Comparison of ENCODE assay signal across 19 cellular contexts in genomic region chr2:181007086-181007837, GRCh38. TPM values are rescaled to one million over a fixed set of nuclear protein-coding genes. Genes with fewer than 3 reads are reported as not detected.
DNase-seq lines count a peak whose midpoint lies in the region; ATAC-seq, FAIRE-seq and TF ChIP-seq lines count a peak whose summit lies in the region.
"Had no signal": no experiment of that assay in that cellular context is flagged by ENCODE, and none has a peak within 500 bp of the region (broad histone marks: within the 10 kb centered on the region; RNA-seq: fewer than 3 reads in every experiment).

No MANE protein-coding gene starts in this region.

- no peak overlapping the region for H2BK5ac ChIP-seq in trophoblast cell (ENCODE audit: low read depth, low read length, poor library complexity)

- no peaks in the 10 kb centered on the region for H4K20me1 ChIP-seq in HepG2 (ENCODE audit: insufficient read depth, low read length)
- 0 out of 2 replicates have a peak, but pooled peaks cover 4% of the 10 kb centered on the region for H4K20me1 ChIP-seq in K562 (replicated peaks; ENCODE audit: control insufficient read depth, insufficient read depth, low read length)

- H3K9me3 ChIP-seq in HepG2 (ENCODE audit: low read length) (no peaks in the 10 kb centered on the region), right lobe of liver (no peaks in the 10 kb centered on the region), K562 (replicated peaks; ENCODE audit: control insufficient read depth, insufficient read depth, low read depth, low read length) (no peaks in the 10 kb centered on the region), trophoblast cell (ENCODE audit: insufficient read depth, low read depth, low read length) (no peaks in the 10 kb centered on the region)
- H3K9me3 ChIP-seq: A549; BLaER1 treated with 17β-estradiol and CSF1 and Interleukin-3, amounts not matched to agents 10 nM and 100 nM; Caco-2 had no signal

- H3K23ac ChIP-seq in trophoblast cell (ENCODE audit: low read length), result no peak overlapping the region

- no peak overlapping the region for H2AK5ac ChIP-seq in trophoblast cell (ENCODE audit: low read length)

- DNase-seq in HepG2 (ENCODE audit: low spot score), result no peak
- no peak for DNase-seq in right lobe of liver
- DNase-seq in K562 (ENCODE audit: extremely low read depth in 1 of 4, low spot score in 3 of 4), result no peak
- peak; percentile 51 to 74 for DNase-seq in trophoblast cell
- DNase-seq in glomerular visceral epithelial cell (ENCODE audit: extremely low spot score), result no peak
- DNase-seq in NCI-H128 (lab: John Stamatoyannopoulos, UW; ENCODE audit: unreplicated experiment), result no peak
- DNase-seq: AML-193; Caco-2; Calu3; CD4-positive, alpha-beta T cell; CD8-positive, alpha-beta T cell; DMS79 treated with DMSO at 0.1 percent for 48 hours; GF-D8 had no signal

- H3K27ac ChIP-seq in HepG2 (ENCODE audit: extremely low read length, insufficient read depth, low read length) (no peak overlapping the region), right lobe of liver (no peak overlapping the region), K562 (ENCODE audit: extremely low read depth, low read depth, low read length) (no peak overlapping the region), trophoblast cell (ENCODE audit: low read depth, low read length) (no peak overlapping the region)
- H3K27ac ChIP-seq: A549; BLaER1 treated with 17β-estradiol and CSF1 and Interleukin-3, amounts not matched to agents 10 nM and 100 nM; C4-2B had no signal

- TF ChIP-seq RAD21 in HepG2 (CRISPR knock-in tag; IDR thresholded peaks at IDR 0.05) (no peak), K562 (CRISPR knock-in tag; conservative IDR thresholded peaks at IDR 0.05 in 1 of 2, IDR thresholded peaks at IDR 0.05 in 1 of 2) (no peak)

- no peak overlapping the region for H3K14ac ChIP-seq in trophoblast cell (ENCODE audit: low read length)

- H2AFZ ChIP-seq in HepG2 (ENCODE audit: low read length) (no peak overlapping the region), K562 (ENCODE audit: low read depth, low read length) (no peak overlapping the region), trophoblast cell (ENCODE audit: insufficient read depth, low read length, poor library complexity) (no peak overlapping the region)

- no peaks in the 10 kb centered on the region for H3K79me1 ChIP-seq in trophoblast cell (ENCODE audit: low read length)

- H3K9me1 ChIP-seq in K562 (ENCODE audit: control insufficient read depth, insufficient read depth, low read length), result no peaks in the 10 kb centered on the region

- H3K4me1 ChIP-seq in HepG2 (ENCODE audit: insufficient read depth, low read length) (peaks cover 26% of the 10 kb centered on the region), right lobe of liver (peaks cover 0 to 22% (median 0%) of the 10 kb centered on the region in 4 donors), K562 (replicated peaks in 1 of 2; ENCODE audit: control insufficient read depth in 2 of 2, insufficient read depth in 2 of 2, low read length in 2 of 2) (peaks cover 3 to 10% of the 10 kb centered on the region in 2 experiments; a peak in 3 of 5 replicates), trophoblast cell (ENCODE audit: control insufficient read depth in 1 of 2, insufficient read depth in 2 of 2, low read length in 2 of 2) (peaks cover 5 to 6% of the 10 kb centered on the region in 2 experiments)
- H3K4me1 ChIP-seq: BLaER1 treated with 17β-estradiol and CSF1 and Interleukin-3, amounts not matched to agents 10 nM and 100 nM; Caco-2 had no signal

- TF ChIP-seq EP300 in HepG2 (IDR thresholded peaks at IDR 0.05; ENCODE audit: low read depth in 2 of 2, low read length in 2 of 2) (no peak), HepG2 (CRISPR knock-in tag; IDR thresholded peaks at IDR 0.05; ENCODE audit: borderline replicate concordance) (no peak), K562 (IDR thresholded peaks at IDR 0.05; ENCODE audit: low read length) (no peak)

- intact Hi-C loops in HepG2 (cut with micrococcal nuclease; ENCODE audit: unreplicated experiment) (no loop called here), right lobe of liver (cut with DNase I) (no loop called here), K562 (cut with micrococcal nuclease) (no loop called here)

- H3K36me3 ChIP-seq in HepG2 (replicated peaks in 1 of 2; ENCODE audit: control insufficient read depth in 1 of 2, insufficient read depth in 2 of 2, low read length in 2 of 2) (no peaks in the 10 kb centered on the region), right lobe of liver (no peaks in the 10 kb centered on the region), K562 (ENCODE audit: control insufficient read depth, insufficient read depth, low read length) (no peaks in the 10 kb centered on the region), trophoblast cell (ENCODE audit: control insufficient read depth in 1 of 2, insufficient read depth in 2 of 2, low read length in 2 of 2) (peaks cover 0 to 3% of the 10 kb centered on the region in 2 experiments)

- no peak overlapping the region for H3K18ac ChIP-seq in trophoblast cell (ENCODE audit: low read length)

- H3K9ac ChIP-seq in HepG2 (ENCODE audit: insufficient read depth, low read depth, low read length) (no peak overlapping the region), K562 (ENCODE audit: insufficient read depth in 1 of 2, low read depth in 2 of 2, low read length in 2 of 2) (no peak overlapping the region), trophoblast cell (ENCODE audit: low read length) (no peak overlapping the region)
- H3K9ac ChIP-seq: BLaER1 treated with 17β-estradiol and CSF1 and Interleukin-3, amounts not matched to agents 10 nM and 100 nM had no signal

- H2BK120ac ChIP-seq in trophoblast cell (ENCODE audit: insufficient read depth, low read length, poor library complexity), result no peak overlapping the region

- CTCF ChIA-PET in HepG2 (lab: Yijun Ruan, JAX; ENCODE audit: low intra/inter-chr PET ratio, low total read pairs), result no interaction called here
- CTCF ChIA-PET in K562 (lab: Yijun Ruan, JAX; ENCODE audit: low intra/inter-chr PET ratio), result no interaction called here

- H3K4me3 ChIP-seq in HepG2 (replicated peaks in 1 of 3; ENCODE audit: insufficient read depth in 1 of 3, low read depth in 2 of 3, low read length in 3 of 3), result no peak overlapping the region
- H3K4me3 ChIP-seq in right lobe of liver, result no peak overlapping the region
- H3K4me3 ChIP-seq in K562, result no peak overlapping the region
- H3K4me3 ChIP-seq in trophoblast cell (ENCODE audit: low read depth, low read length), result no peak overlapping the region
- H3K4me3 ChIP-seq: A549; BLaER1 treated with 17β-estradiol and CSF1 and Interleukin-3, amounts not matched to agents 10 nM and 100 nM had no signal

- H2BK12ac ChIP-seq in trophoblast cell (ENCODE audit: low read length), result no peak overlapping the region

- FAIRE-seq in HepG2 (lab: Jason Lieb, UNC) (no peak), K562 (lab: Jason Lieb, UNC) (no peak)
- FAIRE-seq: A549, G401.6, GM12891, GM19239 had no signal

- in situ Hi-C loops in HepG2 (cut with HindIII; ENCODE audit: extremely low pct_ligation_motif_present, low pct_unique_long_range_greater_than_20kb) (no loop called here), K562 (cut with MboI) (no loop called here)

- no peak overlapping the region for H4K12ac ChIP-seq in trophoblast cell (ENCODE audit: low read depth, low read length)

- no peaks in the 10 kb centered on the region for H3K27me3 ChIP-seq in HepG2 (ENCODE audit: control insufficient read depth in 1 of 2, insufficient read depth in 2 of 2, low read length in 2 of 2)
- H3K27me3 ChIP-seq in right lobe of liver, result no peaks in the 10 kb centered on the region
- no peaks in the 10 kb centered on the region for H3K27me3 ChIP-seq in K562 (ENCODE audit: control insufficient read depth in 2 of 2, insufficient read depth in 2 of 2, low read length in 2 of 2)
- no peaks in the 10 kb centered on the region for H3K27me3 ChIP-seq in trophoblast cell (ENCODE audit: insufficient read depth, low read length)
- H3K27me3 ChIP-seq: BLaER1 treated with 17β-estradiol and CSF1 and Interleukin-3, amounts not matched to agents 10 nM and 100 nM had no signal

- TF ChIP-seq POLR2A in HepG2 (IDR thresholded peaks at IDR 0.05; ENCODE audit: insufficient read depth in 1 of 2, low read depth in 2 of 2, low read length in 2 of 2) (no peak), right lobe of liver (IDR thresholded peaks at IDR 0.05) (no peak), K562 (conservative IDR thresholded peaks at IDR 0.05) (no peak)

- H4K8ac ChIP-seq in trophoblast cell (ENCODE audit: low read depth, low read length), result no peak overlapping the region

- no peak for TF ChIP-seq CTCF in HepG2 (CRISPR knock-in tag; IDR thresholded peaks at IDR 0.05)
- TF ChIP-seq CTCF in right lobe of liver (IDR thresholded peaks at IDR 0.05), result no peak
- no peak for TF ChIP-seq CTCF in K562 (IDR thresholded peaks at IDR 0.05 in 2 of 3, conservative IDR thresholded peaks at IDR 0.05 in 1 of 3; ENCODE audit: insufficient read depth in 2 of 3, low read depth in 1 of 3, low read length in 3 of 3)

- H3K4me2 ChIP-seq in HepG2 (ENCODE audit: low read depth, low read length) (no peak overlapping the region), K562 (ENCODE audit: insufficient read depth, low read length) (no peak overlapping the region), trophoblast cell (ENCODE audit: low read length) (no peak overlapping the region)
- H3K4me2 ChIP-seq: A549; BLaER1 treated with 17β-estradiol and CSF1 and Interleukin-3, amounts not matched to agents 10 nM and 100 nM had no signal

- H4K91ac ChIP-seq in trophoblast cell (ENCODE audit: low read depth, low read length), result no peak overlapping the region

- no peak for ATAC-seq in HepG2
- no peak for ATAC-seq in right lobe of liver
- peak; percentile 28; the same call in 2 of the 3 replicates for ATAC-seq in K562
- ATAC-seq: A549; CD8-positive, alpha-beta T cell had no signal

- POLR2A ChIA-PET in HepG2 (lab: Yijun Ruan, JAX) (no interaction called here), K562 (lab: Yijun Ruan, JAX) (interaction anchor here (0.5 to 1.2 kb wide), 3 partner anchors 10 to 34 kb away, joined by 3 to 4 read pairs (median 3); no protein-coding TSS in a partner anchor)

- H3K79me2 ChIP-seq in HepG2 (ENCODE audit: insufficient read depth, low read length) (peaks cover 38% of the 10 kb centered on the region), K562 (ENCODE audit: control insufficient read depth, insufficient read depth, low read length) (peaks cover 89% of the 10 kb centered on the region), trophoblast cell (ENCODE audit: control insufficient read depth, insufficient read depth, low read length, poor library complexity) (peaks cover 2% of the 10 kb centered on the region)

- no peak overlapping the region for H3K4ac ChIP-seq in trophoblast cell (ENCODE audit: low read depth, low read length)

- BruUV-seq in HepG2 (replicated peaks; lab: Mats Ljungman, UMichigan) (no TSS peak), K562 (replicated peaks; lab: Mats Ljungman, UMichigan) (no TSS peak)

- 96% methylated on average over 4 of the region's 4 CpGs for WGBS in HepG2 (ENCODE audit: low lambda C conversion rate)
- WGBS in right lobe of liver (ENCODE audit: insufficient coverage, low coverage, low lambda C conversion rate, missing lambda C conversion rate), result 76% methylated on average over 4 of the region's 4 CpGs
- WGBS in K562 (ENCODE audit: insufficient coverage, low coverage, missing lambda C conversion rate), result 69% methylated on average over 4 of the region's 4 CpGs
- WGBS in trophoblast cell (ENCODE audit: extremely low coverage, insufficient coverage, insufficient read length), result no CpG with 5 or more reads among the region's 4 CpGs

RNA-seq across cellular contexts. Expression of gene UBE2E3, which starts 26.9 kb away (rescaled TPM):
- total RNA-seq in HepG2 (2016; rRNA removed; fragmentation: Illumina TruSeq; extraction: Trizol), result 45.7 and 54.0 TPM in 2 replicates
- 98.1 and 99.1 TPM in 2 replicates for total RNA-seq in HepG2 (2016; cell fraction: cytosol; rRNA removed; fragmentation: Illumina TruSeq; extraction: Trizol; ENCODE audit: low read depth)
- 42.2 and 44.6 TPM in 2 replicates for total RNA-seq in HepG2 (2016; cell fraction: insoluble cytoplasmic fraction; rRNA removed; fragmentation: Illumina TruSeq; extraction: Trizol)
- total RNA-seq in HepG2 (2016; cell fraction: membrane; rRNA removed; fragmentation: Illumina TruSeq; extraction: Trizol), result 150 and 161 TPM in 2 replicates
- 37.2 and 38.3 TPM in 2 replicates for total RNA-seq in HepG2 (2016; cell fraction: nucleus; rRNA removed; fragmentation: Illumina TruSeq; extraction: Trizol)
- polyA plus RNA-seq in HepG2 (2011; rRNA removed), result 71.1 and 92.6 TPM in 2 replicates
- 51.7 and 78.4 TPM in 2 replicates for polyA plus RNA-seq in HepG2 (2011; cell fraction: cytosol; rRNA removed)
- 29.0 and 29.4 TPM in 2 replicates for polyA plus RNA-seq in HepG2 (2011; cell fraction: nucleus; rRNA removed)
- polyA plus RNA-seq in HepG2 (2012), result 67.5 and 81.2 TPM in 2 replicates
- 250 and 280 TPM in 2 replicates for polyA plus RNA-seq in HepG2 (2016; cell fraction: cytosol; fragmentation: Illumina TruSeq; extraction: Trizol; ENCODE audit: low read depth)
- 88.7 and 101 TPM in 2 replicates for polyA plus RNA-seq in HepG2 (2016; cell fraction: insoluble cytoplasmic fraction; fragmentation: Illumina TruSeq; extraction: Trizol; ENCODE audit: low read depth)
- 278 and 299 TPM in 2 replicates for polyA plus RNA-seq in HepG2 (2016; cell fraction: membrane; fragmentation: Illumina TruSeq; extraction: Trizol; ENCODE audit: low read depth)
- polyA plus RNA-seq in HepG2 (2016; cell fraction: nucleus; fragmentation: Illumina TruSeq; extraction: Trizol; ENCODE audit: insufficient read depth, low read depth), result 72.9 and 73.7 TPM in 2 replicates
- 21.8 and 41.5 TPM in 2 replicates for polyA minus RNA-seq in HepG2 (2011; rRNA and poly(A)+ RNA removed; ENCODE audit: low replicate concordance)
- 24.7 and 28.5 TPM in 2 replicates for polyA minus RNA-seq in HepG2 (2011; cell fraction: cytosol; rRNA and poly(A)+ RNA removed)
- 77.0 and 86.5 TPM in 2 replicates for polyA minus RNA-seq in HepG2 (2011; cell fraction: nucleus; rRNA and poly(A)+ RNA removed)
- total RNA-seq in right lobe of liver, result 10 to 100 TPM; 21.0 to 45.5 (median 31.0) TPM
- 18.2 and 24.0 TPM in 2 replicates for total RNA-seq in K562 (2011; cell fraction: chromatin; rRNA removed; ENCODE audit: low replicate concordance)
- 10.8 and 15.1 TPM in 2 replicates for total RNA-seq in K562 (2011; cell fraction: nucleolus; rRNA removed)
- total RNA-seq in K562 (2011; cell fraction: nucleoplasm; rRNA removed), result 16.6 and 32.3 TPM in 2 replicates
- 58.2 and 81.2 TPM in 2 replicates for total RNA-seq in K562 (2014; rRNA removed)
- 70.4 and 81.0 TPM in 2 replicates for total RNA-seq in K562 (2014; rRNA removed; fragmentation: Illumina TruSeq; extraction: Trizol)
- 67.4 and 69.6 TPM in 2 replicates for total RNA-seq in K562 (2015; rRNA removed; fragmentation: Illumina TruSeq; extraction: Trizol)
- total RNA-seq in K562 (2021), result 74.3 and 78.0 TPM in 2 replicates
- 101 and 129 TPM in 2 replicates for polyA plus RNA-seq in K562 (2011; rRNA removed)
- polyA plus RNA-seq in K562 (2011; cell fraction: cytosol; rRNA removed), result 87.9 and 120 TPM in 2 replicates
- 55.8 and 84.4 TPM in 2 replicates for polyA plus RNA-seq in K562 (2011; cell fraction: nucleus; rRNA removed)
- polyA plus RNA-seq in K562 (2012), result 74.1 and 79.5 TPM in 2 replicates
- polyA plus RNA-seq in K562 (2014; fragmentation: Illumina TruSeq; extraction: Trizol), result 141 and 173 TPM in 2 replicates
- polyA plus RNA-seq in K562 (2014; fragmentation: Nextera tagmentation; extraction: Ambion mirVana), result 10 to 100 TPM; 84.8 to 97.1 TPM
- polyA plus RNA-seq in K562 (2014; rRNA removed), result 61.4 and 82.4 TPM in 2 replicates
- 40.5 and 50.1 TPM in 2 replicates for polyA minus RNA-seq in K562 (2011; rRNA and poly(A)+ RNA removed)
- 28.4 and 29.7 TPM in 2 replicates for polyA minus RNA-seq in K562 (2011; cell fraction: cytosol; rRNA and poly(A)+ RNA removed)
- polyA minus RNA-seq in K562 (2011; cell fraction: nucleus; rRNA and poly(A)+ RNA removed), result 27.9 and 66.4 TPM in 2 replicates
- polyA plus RNA-seq in trophoblast cell (2013), result 113 and 114 TPM in 2 replicates

Comparison
In these comparisons a context has a peak if more than half of its experiments do, and no peak if none do; other contexts are left out.
1. DNase-seq: peak in trophoblast cell (2 of 2); none in HepG2 (single experiment), right lobe of liver (0 of 3), K562 (0 of 4), glomerular visceral epithelial cell (single experiment) and NCI-H128 (single experiment).
2. Of the 241 proteins assayed by ChIP-seq in both HepG2 and K562: peak only in HepG2: EHMT2 and ZNF644; only in K562: none; in both: none; in neither: 239.